Comparison of ENCODE assay signal across 8 cellular contexts in the genomic region with DNA sequence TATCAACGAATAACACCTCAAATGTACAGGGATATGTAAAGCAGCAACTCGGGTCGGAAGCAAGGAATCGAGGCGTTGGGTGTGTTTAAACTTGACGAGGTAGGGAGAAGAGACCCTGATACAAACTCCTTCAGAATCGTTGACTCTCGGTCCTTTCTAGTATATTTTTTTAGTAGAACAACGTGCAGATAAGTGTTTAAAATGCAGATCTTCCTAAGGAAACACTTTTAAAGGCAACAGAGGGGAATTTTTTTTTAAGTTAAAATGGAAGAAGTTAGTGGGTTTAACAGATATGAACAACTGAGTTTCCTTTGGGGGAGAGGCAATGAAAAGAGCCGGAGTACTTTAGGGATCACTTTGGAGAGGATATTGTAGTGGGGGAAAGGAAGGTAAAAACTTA. TPM values are rescaled to one million over a fixed set of nuclear protein-coding genes. Genes with fewer than 3 reads are reported as not detected.
A peak's percentile ranks its signal among the peaks of the same experiment; 100 is the strongest.
DNase-seq lines count a peak whose midpoint lies in the region; ATAC-seq and TF ChIP-seq lines count a peak whose summit lies in the region.

No MANE protein-coding gene starts in this region.

- H3K36me3 Mint-ChIP-seq in CD8-positive, alpha-beta T cell, result peaks cover 20% of the 10 kb centered on the region
- H3K36me3 Mint-ChIP-seq in osteocyte (ENCODE audit: unreplicated experiment), result peaks cover 12% of the 10 kb centered on the region

- H3K4me3 ChIP-seq in CD8-positive, alpha-beta T cell (ENCODE audit: low read depth, low read length), result peak overlapping the region; percentile 98
- H3K4me3 ChIP-seq in NT2/D1 (ENCODE audit: insufficient read length, low read depth), result peak overlapping the region; percentile 75
- H3K4me3 ChIP-seq in endocrine pancreas (ENCODE audit: control insufficient read depth, insufficient read depth, low read length), result peak overlapping the region; percentile 77

- in situ Hi-C loops in G401 (cut with HindIII; ENCODE audit: low sequenced_read_pairs), result no loop called here

- intact Hi-C loops in CD8-positive, alpha-beta T cell (cut with DNase I, micrococcal nuclease), result loop anchor here (5.0 kb wide), 3 partner anchors 119 to 1764 kb away; a partner anchor contains a TSS

- peaks cover 4% of the 10 kb centered on the region for H3K9me3 Mint-ChIP-seq in CD8-positive, alpha-beta T cell
- no peaks in the 10 kb centered on the region for H3K9me3 Mint-ChIP-seq in osteocyte (ENCODE audit: unreplicated experiment)

- H3K27me3 Mint-ChIP-seq in CD8-positive, alpha-beta T cell (ENCODE audit: low read depth), result no peaks in the 10 kb centered on the region
- no peaks in the 10 kb centered on the region for H3K27me3 Mint-ChIP-seq in osteocyte (ENCODE audit: unreplicated experiment)

- POLR2A ChIA-PET in CD8-positive, alpha-beta T cell (lab: Charles Lee), result interaction anchor here (0.9 to 1.9 kb wide), 2 partner anchors 23 to 118 kb away, joined by 3 to 16 read pairs; a partner anchor contains a TSS

- CTCF ChIA-PET in CD8-positive, alpha-beta T cell (lab: Charles Lee), result no interaction called here

- no peak overlapping the region for H3K27ac Mint-ChIP-seq in CD8-positive, alpha-beta T cell
- peak overlapping the region; percentile 98 for H3K27ac Mint-ChIP-seq in osteocyte (ENCODE audit: unreplicated experiment)

- peaks cover 4% of the 10 kb centered on the region for H3K9me3 ChIP-seq in CD8-positive, alpha-beta T cell (ENCODE audit: low read length)
- H3K9me3 ChIP-seq in NT2/D1 (ENCODE audit: insufficient read depth, low read length) (no peaks in the 10 kb centered on the region), endocrine pancreas (ENCODE audit: control insufficient read depth, low read length) (no peaks in the 10 kb centered on the region)

- no peak for DNase-seq in CD8-positive, alpha-beta T cell
- DNase-seq in NT2/D1 (ENCODE audit: low read depth, low spot score), result no peak
- DNase-seq in osteocyte (ENCODE audit: extremely low spot score, unreplicated experiment), result no peak
- DNase-seq in NCI-H187 treated with DMSO at 0.1 percent for 48 hours (lab: John Stamatoyannopoulos, UW), result no peak
- DNase-seq in DMS 273 treated with DMSO at 0.1 percent for 48 hours (lab: John Stamatoyannopoulos, UW), result no peak
- DNase-seq in stimulated activated CD4-positive, alpha-beta T cell treated with anti-CD3 and anti-CD28 coated beads, Interleukin-2, amount 100 ng/mL, for 24 hours, result no peak
- no peak for DNase-seq in G401 (ENCODE audit: low spot score)

- H3K9ac ChIP-seq in NT2/D1 (ENCODE audit: insufficient read length, low read depth) (peak overlapping the region; percentile 51), endocrine pancreas (ENCODE audit: control insufficient read depth, insufficient read depth, low read length) (no peak overlapping the region)

- no peak overlapping the region for H3K27ac ChIP-seq in CD8-positive, alpha-beta T cell (ENCODE audit: low read depth, low read length)

- H3K27me3 ChIP-seq in CD8-positive, alpha-beta T cell (ENCODE audit: insufficient read depth, low read length), result no peaks in the 10 kb centered on the region
- H3K27me3 ChIP-seq in NT2/D1 (ENCODE audit: insufficient read depth, insufficient read length), result no peaks in the 10 kb centered on the region
- H3K27me3 ChIP-seq in endocrine pancreas (ENCODE audit: control insufficient read depth, insufficient read depth, low read length), result no peaks in the 10 kb centered on the region

- peaks cover 33% of the 10 kb centered on the region for H3K4me1 ChIP-seq in CD8-positive, alpha-beta T cell (ENCODE audit: insufficient read depth, low read length)
- H3K4me1 ChIP-seq in NT2/D1 (ENCODE audit: insufficient read depth, insufficient read length) (no peaks in the 10 kb centered on the region), endocrine pancreas (ENCODE audit: control insufficient read depth, insufficient read depth, low read length) (peaks cover 34% of the 10 kb centered on the region)

- H3K4me1 Mint-ChIP-seq in CD8-positive, alpha-beta T cell (ENCODE audit: low read depth), result peaks cover 46% of the 10 kb centered on the region
- peaks cover 40% of the 10 kb centered on the region for H3K4me1 Mint-ChIP-seq in osteocyte (ENCODE audit: unreplicated experiment)

- TF ChIP-seq CTCF in CD8-positive, alpha-beta T cell (IDR thresholded peaks at IDR 0.05), result no peak
- no peak for TF ChIP-seq CTCF in osteocyte (IDR thresholded peaks at IDR 0.05)

- peak overlapping the region; percentile 99 for H3K4me3 Mint-ChIP-seq in CD8-positive, alpha-beta T cell
- H3K4me3 Mint-ChIP-seq in osteocyte (ENCODE audit: unreplicated experiment), result peak overlapping the region; percentile 98

- no peak for ATAC-seq in CD8-positive, alpha-beta T cell

- H3K36me3 ChIP-seq in CD8-positive, alpha-beta T cell (ENCODE audit: insufficient read depth, low read length), result no peaks in the 10 kb centered on the region
- H3K36me3 ChIP-seq in NT2/D1 (ENCODE audit: insufficient read depth, insufficient read length, low read length) (peaks cover 39% of the 10 kb centered on the region), endocrine pancreas (ENCODE audit: control insufficient read depth, insufficient read depth, low read length) (no peaks in the 10 kb centered on the region)

RNA-seq across cellular contexts. Expression of a gene that starts 1.1 kb away (rescaled TPM):
- total RNA-seq in CD8-positive, alpha-beta T cell, result 10 to 100 TPM; 64.4 to 69.2 TPM
- 56.6 and 57.7 TPM in 2 replicates for total RNA-seq in osteocyte
- 20.3 and 25.6 TPM in 2 replicates for total RNA-seq in G401 (2014; rRNA removed; shearing (Covaris generic))
